In genomic region chr2:160279813-160280465, GRCh38 we compare ENCODE assay signal across 1 cellular context.
TF ChIP-seq lines count a peak whose summit lies in the region.

No MANE protein-coding gene starts in this region.

TF ChIP-seq in GM23338, 12 proteins besides CTCF, POLR2A, EP300 and RAD21 (continued from another document):
- TF ChIP-seq ZNF462 (CRISPR knock-in tag; IDR thresholded peaks at IDR 0.05) (no peak), ZNF331 (CRISPR knock-in tag; IDR thresholded peaks at IDR 0.05; ENCODE audit: low read depth) (no peak), POLR2AphosphoS5 (IDR thresholded peaks at IDR 0.05; ENCODE audit: low read depth) (no peak), EZH2phosphoT487 (IDR thresholded peaks at IDR 0.05; ENCODE audit: unreplicated experiment) (no peak)
